ENCODE assay signal across 11 cellular contexts in genomic region chr3:169759256-169759655, GRCh38. TPM values are rescaled to one million over a fixed set of nuclear protein-coding genes. Genes with fewer than 3 reads are reported as not detected.
DNase-seq lines count a peak whose midpoint lies in the region; ATAC-seq and TF ChIP-seq lines count a peak whose summit lies in the region.
"Had no signal": no experiment of that assay in that cellular context is flagged by ENCODE, and none has a peak within 500 bp of the region (broad histone marks: within the 10 kb centered on the region; RNA-seq: fewer than 3 reads in every experiment).

No MANE protein-coding gene starts in this region.

- H3K36me3 Mint-ChIP-seq in mesothelial cell of epicardium = peaks cover 1% of the 10 kb centered on the region

- H3K9me2 ChIP-seq in SU-DHL-6 (replicated peaks; ENCODE audit: insufficient read depth, low read length) = no peaks in the 10 kb centered on the region

- no peak overlapping the region for H3K4me3 ChIP-seq in SU-DHL-6 (ENCODE audit: insufficient read depth, low read length, poor library complexity, severe bottlenecking)
- no peak overlapping the region for H3K4me3 ChIP-seq in SJCRH30

- DNase-seq in activated CD4-positive, CD25-positive, alpha-beta regulatory T cell (lab: John Stamatoyannopoulos, UW) = no peak
- DNase-seq in mesothelial cell of epicardium (ENCODE audit: low spot score in 2 of 2, unreplicated experiment in 2 of 2) = no peak
- DNase-seq in SJCRH30 = no peak
- no peak for DNase-seq in activated CD4-positive, alpha-beta T cell treated with anti-CD3 and anti-CD28 coated beads, Interleukin-2, amount 50 U/mL, for 48 hours
- no peak for DNase-seq in NCI-H2227 treated with DMSO at 0.1 percent for 48 hours (lab: John Stamatoyannopoulos, UW)
- DNase-seq: Right ventricle myocardium superior had no signal

- H4K20me1 ChIP-seq in SU-DHL-6 (ENCODE audit: low read depth, low read length) = no peaks in the 10 kb centered on the region

- ATAC-seq in activated CD4-positive, CD25-positive, alpha-beta regulatory T cell treated with anti-CD3 and anti-CD28 coated beads, Interleukin-2, amount 50 U/mL, for 24 hours = peak; percentile 96
- peak; percentile 35 for ATAC-seq in HG03095 (IDR thresholded peaks at IDR 0.05; ENCODE audit: unreplicated experiment)

- no peaks in the 10 kb centered on the region for H3K27me3 Mint-ChIP-seq in mesothelial cell of epicardium (ENCODE audit: low read depth)

- H3K9ac ChIP-seq in SU-DHL-6 (ENCODE audit: low read length) = no peak overlapping the region

- H2AFZ ChIP-seq in SU-DHL-6 (ENCODE audit: low read depth, low read length, severe bottlenecking) = no peak overlapping the region

- H3K27ac ChIP-seq in SU-DHL-6 (ENCODE audit: low read depth, low read length) (no peak overlapping the region), SJCRH30 (no peak overlapping the region)
- H3K27ac ChIP-seq: 22Rv1 had no signal

- H3K27me3 ChIP-seq in SU-DHL-6 (ENCODE audit: low read length) (no peaks in the 10 kb centered on the region), SJCRH30 (no peaks in the 10 kb centered on the region)

- 0 out of 2 replicates have a peak, but pooled peaks cover 7% of the 10 kb centered on the region for H3F3A ChIP-seq in SU-DHL-6 (ENCODE audit: insufficient read depth)

- no peak overlapping the region for H3K4me3 Mint-ChIP-seq in mesothelial cell of epicardium

- H3K36me3 ChIP-seq in SU-DHL-6 (ENCODE audit: low read length) (no peaks in the 10 kb centered on the region), SJCRH30 (no peaks in the 10 kb centered on the region)

- H3K4me2 ChIP-seq in SU-DHL-6 (ENCODE audit: low read depth, low read length, poor library complexity, severe bottlenecking) = peak overlapping the region; percentile 1

- H3K9me3 ChIP-seq in SU-DHL-6 (ENCODE audit: insufficient read depth, low read length) (no peaks in the 10 kb centered on the region), SJCRH30 (replicated peaks) (no peaks in the 10 kb centered on the region; the same call in 1 of the 2 replicates)

- H3K9me3 Mint-ChIP-seq in mesothelial cell of epicardium = peaks cover 7% of the 10 kb centered on the region

- peaks cover 29% of the 10 kb centered on the region for H3K4me1 Mint-ChIP-seq in mesothelial cell of epicardium

- TF ChIP-seq CTCF in SU-DHL-6 (IDR thresholded peaks at IDR 0.05; ENCODE audit: insufficient read depth, low read length, poor library complexity, severe bottlenecking) = no peak
- no peak for TF ChIP-seq CTCF in mesothelial cell of epicardium (IDR thresholded peaks at IDR 0.05; ENCODE audit: unreplicated experiment)

- no peaks in the 10 kb centered on the region for H3K79me2 ChIP-seq in SU-DHL-6 (ENCODE audit: insufficient read depth, low read length)

- no peaks in the 10 kb centered on the region for H3K4me1 ChIP-seq in SJCRH30

- H3K27ac Mint-ChIP-seq in mesothelial cell of epicardium = peak overlapping the region; percentile 52

RNA-seq across cellular contexts. Expression of gene TERC, which starts 5.6 kb away (rescaled TPM):
- 4.7 to 11.8 TPM (median 6.5 TPM) in 3 replicates for total RNA-seq in mesothelial cell of epicardium
- total RNA-seq in SJCRH30 (2014; rRNA removed; shearing (Covaris generic)) = 20.6 and 62.1 TPM in 2 replicates

RNA-seq across cellular contexts. Expression of gene ACTRT3, which starts 10.1 kb away (rescaled TPM):
- 3.1 to 3.8 TPM (median 3.5 TPM) in 3 replicates for total RNA-seq in mesothelial cell of epicardium
- total RNA-seq in SJCRH30 (2014; rRNA removed; shearing (Covaris generic)) = not detected in 2 replicates

RNA-seq across cellular contexts. Expression of gene MYNN, which starts 13.9 kb away (rescaled TPM):
- total RNA-seq in mesothelial cell of epicardium = 16.8 to 17.3 TPM (median 17.1 TPM) in 3 replicates
- 15.6 and 17.1 TPM in 2 replicates for total RNA-seq in SJCRH30 (2014; rRNA removed; shearing (Covaris generic))

RNA-seq across cellular contexts. Expression of gene LRRIQ4, which starts 53.4 kb away (rescaled TPM):
- total RNA-seq in mesothelial cell of epicardium = 0.11 to 0.31 TPM (median 0.16 TPM) in 3 replicates
- total RNA-seq in SJCRH30 (2014; rRNA removed; shearing (Covaris generic)) = 0.18 and 0.20 TPM in 2 replicates
- total RNA-seq: myocyte, Right ventricle myocardium superior had no signal

RNA-seq across cellular contexts. Expression of gene LRRC34, which starts 53.4 kb away (rescaled TPM):
- 4.3 to 5.3 TPM (median 5.1 TPM) in 3 replicates for total RNA-seq in mesothelial cell of epicardium
- 5.4 and 7.6 TPM in 2 replicates for total RNA-seq in SJCRH30 (2014; rRNA removed; shearing (Covaris generic))
